8 cellular contexts compared by ENCODE assay signal in the genomic region with DNA sequence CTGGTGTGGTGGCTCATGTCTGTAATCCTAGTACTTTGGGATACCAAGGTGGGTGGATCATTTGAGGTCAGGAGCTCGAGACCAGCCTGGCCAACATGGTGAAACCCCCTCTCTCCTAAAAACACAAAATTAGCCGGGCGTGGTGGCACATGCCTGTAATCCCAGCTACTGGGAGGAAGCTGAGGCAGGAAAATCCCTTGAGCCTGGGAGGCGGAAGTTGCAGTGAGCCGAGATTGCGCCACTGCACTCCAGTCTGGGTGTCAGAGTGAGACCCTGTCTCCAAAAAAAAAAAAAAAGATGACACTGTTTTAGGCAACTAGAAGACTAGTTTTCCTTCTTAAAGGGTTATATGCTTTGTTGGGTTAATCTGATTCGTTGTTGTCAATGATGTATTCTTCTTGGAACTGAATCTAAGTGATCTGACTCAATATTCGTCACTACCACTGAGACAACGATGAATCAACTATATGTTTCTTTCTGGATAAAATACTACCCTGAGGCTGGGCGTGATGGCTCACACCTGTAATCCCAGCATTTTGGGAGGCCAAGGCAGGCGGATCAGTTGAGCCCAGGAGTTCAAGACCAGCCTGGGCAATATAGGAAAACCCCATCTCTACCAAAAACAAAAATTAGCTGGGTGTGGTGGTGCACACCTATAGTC. TPM values are rescaled to one million over a fixed set of nuclear protein-coding genes. Genes with fewer than 3 reads are reported as not detected.
DNase-seq lines count a peak whose midpoint lies in the region; ATAC-seq and TF ChIP-seq lines count a peak whose summit lies in the region.
"Not testable (repeated sequence)": the region's sequence is repeated elsewhere in the genome, so short reads cannot be mapped to it uniquely, and the experiment has no call there.

No MANE protein-coding gene starts in this region.

- H2BK12ac ChIP-seq in H9 (ENCODE audit: insufficient read length, low read depth, low read length), result not testable (repeated sequence)

- DNase-seq in AG04450 (ENCODE audit: low read depth, low spot score); H9; activated CD4-positive, alpha-beta T cell treated with anti-CD3 and anti-CD28 coated beads, Interleukin-2, amount 10 ng/mL, durations not matched to agents 7 days and 5 days; central memory CD8-positive, alpha-beta T cell (ENCODE audit: low spot score in 2 of 2); gastrocnemius medialis: not testable (repeated sequence)
- peak; percentile 80 for DNase-seq in RPMI7951 (ENCODE audit: low read depth)
- peak; percentile 75 for DNase-seq in fibroblast of peridontal ligament (ENCODE audit: extremely low read depth)

- TF ChIP-seq POLR2A in gastrocnemius medialis (IDR thresholded peaks at IDR 0.05), result not testable (repeated sequence)

- not testable (repeated sequence) for H3K4me3 ChIP-seq in AG04450 (ENCODE audit: low read depth, low read length); gastrocnemius medialis

- peaks cover 0 to 22% of the 10 kb centered on the region in 2 donors for H3K36me3 ChIP-seq in gastrocnemius medialis

- CTCF ChIA-PET in AG04450 (lab: Charles Lee), result interaction anchor here (0.6 kb wide), 1 partner anchor 464 kb away, joined by 7 read pairs; no protein-coding TSS in a partner anchor
- CTCF ChIA-PET in activated CD4-positive, alpha-beta T cell treated with anti-CD3 and anti-CD28 coated beads, Interleukin-2, amount 10 ng/mL, durations not matched to agents 7 days and 5 days (lab: Charles Lee), result interaction anchor here (0.8 to 1.3 kb wide), 3 partner anchors 9 to 23 kb away, joined by 3 to 5 read pairs (median 3); no protein-coding TSS in a partner anchor

- not testable (repeated sequence) for H2AFZ ChIP-seq in H9 (ENCODE audit: low read length)

- not testable (repeated sequence) for H3K18ac ChIP-seq in H9 (ENCODE audit: insufficient read length, low read depth, low read length)

- H2AK5ac ChIP-seq in H9 (ENCODE audit: insufficient read length, low read length), result not testable (repeated sequence)

- peaks cover 28 to 54% (median 45%) of the 10 kb centered on the region in 3 experiments; a peak in 6 of 7 replicates for H3K36me3 Mint-ChIP-seq in H9 (ENCODE audit: insufficient read depth in 1 of 3, low read depth in 3 of 3)
- peaks cover 26% of the 10 kb centered on the region for H3K36me3 Mint-ChIP-seq in activated CD4-positive, alpha-beta T cell treated with anti-CD3 and anti-CD28 coated beads, Interleukin-2, amount 10 ng/mL, durations not matched to agents 7 days and 5 days (ENCODE audit: low read depth)
- peaks cover 17% of the 10 kb centered on the region for H3K36me3 Mint-ChIP-seq in activated naive CD4-positive, alpha-beta T cell treated with anti-CD3 and anti-CD28 coated beads, Interleukin-2, amount 50 U/mL, for 24 hours
- H3K36me3 Mint-ChIP-seq in central memory CD8-positive, alpha-beta T cell (ENCODE audit: insufficient read depth), result peaks cover 45% of the 10 kb centered on the region

- ATAC-seq in central memory CD8-positive, alpha-beta T cell (replicated peaks; ENCODE audit: extremely low read depth, poor library complexity, severe bottlenecking); gastrocnemius medialis: not testable (repeated sequence)

- not testable (repeated sequence) for H2BK20ac ChIP-seq in H9 (ENCODE audit: low read depth, low read length, poor library complexity, severe bottlenecking)

- not testable (repeated sequence) for H3K56ac ChIP-seq in H9 (ENCODE audit: insufficient read length, low read depth, low read length)

- not testable (repeated sequence) for H3K9me3 ChIP-seq in AG04450 (ENCODE audit: control insufficient read depth, insufficient read depth, low read length); H9 (ENCODE audit: control insufficient read depth, low read depth, low read length); gastrocnemius medialis

- not testable (repeated sequence) for H3K4ac ChIP-seq in H9 (ENCODE audit: low read depth, low read length)

- intact Hi-C loops in gastrocnemius medialis (cut with DNase I; ENCODE audit: low total_unique reads), result not testable (repeated sequence)

- in situ Hi-C loops in gastrocnemius medialis (cut with MboI; ENCODE audit: low sequenced_read_pairs in 4 of 4), result not testable (repeated sequence)

- H3K9ac ChIP-seq in H9 (ENCODE audit: extremely low read depth, insufficient read length, low read length), result not testable (repeated sequence)

- H3K79me1 ChIP-seq in H9 (ENCODE audit: insufficient read depth, low read depth, low read length, poor library complexity, severe bottlenecking), result peaks cover 11% of the 10 kb centered on the region

- H3K4me1 Mint-ChIP-seq in H9, result not testable (repeated sequence)
- peaks cover 36% of the 10 kb centered on the region for H3K4me1 Mint-ChIP-seq in activated CD4-positive, alpha-beta T cell treated with anti-CD3 and anti-CD28 coated beads, Interleukin-2, amount 10 ng/mL, durations not matched to agents 7 days and 5 days
- H3K4me1 Mint-ChIP-seq in activated naive CD4-positive, alpha-beta T cell treated with anti-CD3 and anti-CD28 coated beads, Interleukin-2, amount 50 U/mL, for 24 hours, result peaks cover 43% of the 10 kb centered on the region
- peaks cover 10% of the 10 kb centered on the region for H3K4me1 Mint-ChIP-seq in central memory CD8-positive, alpha-beta T cell

- H3T11ph ChIP-seq in H9 (ENCODE audit: low read length), result not testable (repeated sequence)

- not testable (repeated sequence) for H3K4me1 ChIP-seq in H9 (ENCODE audit: insufficient read depth, low read length)
- H3K4me1 ChIP-seq in gastrocnemius medialis, result peaks cover 12 to 36% of the 10 kb centered on the region in 2 donors

- H3K23ac ChIP-seq in H9 (ENCODE audit: insufficient read length, low read depth, low read length), result not testable (repeated sequence)

- H3K27ac ChIP-seq in AG04450 (ENCODE audit: low read depth, low read length) (peak overlapping the region; percentile 65), gastrocnemius medialis (peak overlapping the region in 3 of 4 donors; percentile 24 to 94 (median 83))
- not testable (repeated sequence) for H3K27ac ChIP-seq in H9 (ENCODE audit: insufficient read length, low read depth, low read length)

- H3K23me2 ChIP-seq in H9 (ENCODE audit: insufficient read length, low read depth, low read length, poor library complexity, severe bottlenecking), result not testable (repeated sequence)

- H3K9me3 Mint-ChIP-seq in H9; activated CD4-positive, alpha-beta T cell treated with anti-CD3 and anti-CD28 coated beads, Interleukin-2, amount 10 ng/mL, durations not matched to agents 7 days and 5 days; activated naive CD4-positive, alpha-beta T cell treated with anti-CD3 and anti-CD28 coated beads, Interleukin-2, amount 50 U/mL, for 24 hours; central memory CD8-positive, alpha-beta T cell: not testable (repeated sequence)

- H4K20me1 ChIP-seq in H9 (ENCODE audit: control insufficient read depth, insufficient read depth, insufficient read length), result not testable (repeated sequence)

- not testable (repeated sequence) for H4K91ac ChIP-seq in H9 (ENCODE audit: insufficient read length, low read depth, low read length)

- H3K27ac Mint-ChIP-seq in H9, result peak overlapping the region in 2 of 3 experiments; percentile 69 to 80; a peak in 2 of 7 replicates
- peak overlapping the region; percentile 41 for H3K27ac Mint-ChIP-seq in activated CD4-positive, alpha-beta T cell treated with anti-CD3 and anti-CD28 coated beads, Interleukin-2, amount 10 ng/mL, durations not matched to agents 7 days and 5 days
- H3K27ac Mint-ChIP-seq in activated naive CD4-positive, alpha-beta T cell treated with anti-CD3 and anti-CD28 coated beads, Interleukin-2, amount 50 U/mL, for 24 hours, result peak overlapping the region; percentile 97
- peak overlapping the region; percentile 57 for H3K27ac Mint-ChIP-seq in central memory CD8-positive, alpha-beta T cell (ENCODE audit: low read depth)

- not testable (repeated sequence) for TF ChIP-seq CTCF in AG04450 (IDR thresholded peaks at IDR 0.05; ENCODE audit: low read depth, low read length); H9 (conservative IDR thresholded peaks at IDR 0.05); gastrocnemius medialis (IDR thresholded peaks at IDR 0.05 in 4 of 5, conservative IDR thresholded peaks at IDR 0.05 in 1 of 5)

- not testable (repeated sequence) for H3K4me3 Mint-ChIP-seq in H9; activated CD4-positive, alpha-beta T cell treated with anti-CD3 and anti-CD28 coated beads, Interleukin-2, amount 10 ng/mL, durations not matched to agents 7 days and 5 days; central memory CD8-positive, alpha-beta T cell
- peak overlapping the region; percentile 70 for H3K4me3 Mint-ChIP-seq in activated naive CD4-positive, alpha-beta T cell treated with anti-CD3 and anti-CD28 coated beads, Interleukin-2, amount 50 U/mL, for 24 hours

- H2BK5ac ChIP-seq in H9 (ENCODE audit: insufficient read length, low read length), result not testable (repeated sequence)

- not testable (repeated sequence) for H2BK15ac ChIP-seq in H9 (ENCODE audit: low read depth, low read length)

- H4K8ac ChIP-seq in H9 (replicated peaks; ENCODE audit: insufficient read length, low read depth, low read length), result not testable (repeated sequence)

- no CpG with 5 or more reads among the region's 11 CpGs for WGBS in H9 (ENCODE audit: extremely low coverage, insufficient read length, low lambda C conversion rate)

- H3K79me2 ChIP-seq in H9 (ENCODE audit: insufficient read depth, low read length), result peaks cover 36% of the 10 kb centered on the region

- POLR2A ChIA-PET in AG04450 (lab: Yijun Ruan, JAX), result not testable (repeated sequence)
- POLR2A ChIA-PET in activated CD4-positive, alpha-beta T cell treated with anti-CD3 and anti-CD28 coated beads, Interleukin-2, amount 10 ng/mL, durations not matched to agents 7 days and 5 days (lab: Charles Lee), result interaction anchor here (0.5 kb wide), 1 partner anchor 9 kb away, joined by 4 read pairs; no protein-coding TSS in a partner anchor

- not testable (repeated sequence) for H4K5ac ChIP-seq in H9 (ENCODE audit: insufficient read length, low read depth, low read length)

- not testable (repeated sequence) for H3K27me3 ChIP-seq in AG04450 (ENCODE audit: control insufficient read depth, insufficient read depth, low read length); H9 (ENCODE audit: insufficient read depth, low read length); gastrocnemius medialis

- H3K27me3 Mint-ChIP-seq in H9 (ENCODE audit: low read depth); activated CD4-positive, alpha-beta T cell treated with anti-CD3 and anti-CD28 coated beads, Interleukin-2, amount 10 ng/mL, durations not matched to agents 7 days and 5 days; activated naive CD4-positive, alpha-beta T cell treated with anti-CD3 and anti-CD28 coated beads, Interleukin-2, amount 50 U/mL, for 24 hours; central memory CD8-positive, alpha-beta T cell: not testable (repeated sequence)

- not testable (repeated sequence) for H3K14ac ChIP-seq in H9 (ENCODE audit: insufficient read depth, low read length)

- H3K4me2 ChIP-seq in H9 (ENCODE audit: insufficient read depth, insufficient read length, low read length), result not testable (repeated sequence)

- H2BK120ac ChIP-seq in H9 (ENCODE audit: low read depth, low read length, poor library complexity, severe bottlenecking), result not testable (repeated sequence)

RNA-seq across cellular contexts. Expression of a gene that starts 10.6 kb away (rescaled TPM):
- polyA plus RNA-seq in AG04450 (2011; rRNA removed), result 41.9 and 63.4 TPM in 2 replicates
- 22.3 and 28.9 TPM in 2 replicates for polyA minus RNA-seq in AG04450 (2011; rRNA and poly(A)+ RNA removed)
- total RNA-seq in H9 (2021) (164 and 168 TPM in 2 replicates), gastrocnemius medialis (10 to 100 TPM; 22.5 to 69.9 (median 31.7) TPM)
- 71.9 and 76.7 TPM in 2 replicates for total RNA-seq in RPMI7951 (2014; rRNA removed; shearing (Covaris generic))
- total RNA-seq in activated CD4-positive, alpha-beta T cell treated with anti-CD3 and anti-CD28 coated beads, Interleukin-2, amount 10 ng/mL, durations not matched to agents 7 days and 5 days, result 100 to 1,000 TPM; 102 to 104 TPM

RNA-seq across cellular contexts. Expression of a gene that starts 37.8 kb away (rescaled TPM):
- 138 and 192 TPM in 2 replicates for polyA plus RNA-seq in AG04450 (2011; rRNA removed)
- 48.5 and 82.6 TPM in 2 replicates for polyA minus RNA-seq in AG04450 (2011; rRNA and poly(A)+ RNA removed)
- total RNA-seq in H9 (2021), result 202 and 206 TPM in 2 replicates
- total RNA-seq in RPMI7951 (2014; rRNA removed; shearing (Covaris generic)), result 210 and 276 TPM in 2 replicates
- total RNA-seq in activated CD4-positive, alpha-beta T cell treated with anti-CD3 and anti-CD28 coated beads, Interleukin-2, amount 10 ng/mL, durations not matched to agents 7 days and 5 days, result 100 to 1,000 TPM; 101 to 120 TPM
- 10 to 100 TPM; 44.0 to 62.4 (median 52.7) TPM for total RNA-seq in gastrocnemius medialis

Comparison
In these comparisons a context has a peak if more than half of its experiments do, and no peak if none do; other contexts are left out.
1. H3K27ac Mint-ChIP-seq: peak in every context shown above with its lines; median percentile 97 in activated naive CD4-positive, alpha-beta T cell treated with anti-CD3 and anti-CD28 coated beads, Interleukin-2, amount 50 U/mL, for 24 hours; 74 in H9; 57 in central memory CD8-positive, alpha-beta T cell; 41 in activated CD4-positive, alpha-beta T cell treated with anti-CD3 and anti-CD28 coated beads, Interleukin-2, amount 10 ng/mL, durations not matched to agents 7 days and 5 days.